15 cellular contexts compared by ENCODE assay signal in genomic region chr3:188832146-188832545, GRCh38.
"Had no signal": no experiment of that assay in that cellular context is flagged by ENCODE, and none has a peak within 500 bp of the region (broad histone marks: within the 10 kb centered on the region; RNA-seq: fewer than 3 reads in every experiment).

No MANE protein-coding gene starts in this region.

- ATAC-seq: mucosa of descending colon; naive thymus-derived CD8-positive, alpha-beta T cell; stimulated activated naive CD8-positive, alpha-beta T cell treated with anti-CD3 and anti-CD28 coated beads, Interleukin-15, amount 100 ng/mL, for 72 hours had no signal

- H3K27ac ChIP-seq: neutrophil, thyroid gland had no signal

- H3K27me3 ChIP-seq: neutrophil, thyroid gland, uterus had no signal

- H3K36me3 ChIP-seq: neutrophil, thyroid gland, uterus had no signal

- H3K9me3 ChIP-seq: mucosa of descending colon, neutrophil, thyroid gland, uterus had no signal

- H3K4me3 ChIP-seq: lung, mucosa of descending colon, thyroid gland, uterus had no signal

- DNase-seq: activated CD4-positive, alpha-beta T cell treated with anti-CD3 and anti-CD28 coated beads, Interleukin-2, amount 50 U/mL, for 4 hours; activated CD4-positive, CD25-positive, alpha-beta regulatory T cell treated with anti-CD3 and anti-CD28 coated beads, Interleukin-2, amount 50 U/mL, for 72 hours; activated effector memory CD4-positive, alpha-beta T cell treated with anti-CD3 and anti-CD28 coated beads, Interleukin-2, amount 50 U/mL, for 16 hours; activated T-cell treated with anti-CD3 and anti-CD28 coated beads, Interleukin-2, amount 50 U/mL, for 1 hour; hippocampal formation; kidney glomerular epithelial cell; mucosa of descending colon; naive thymus-derived CD8-positive, alpha-beta T cell; stimulated activated CD4-positive, alpha-beta T cell treated with anti-CD3 and anti-CD28 coated beads, Interleukin-4, amount 100 ng/mL, for 24 hours; stimulated activated naive CD8-positive, alpha-beta T cell treated with anti-CD3 and anti-CD28 coated beads, Interleukin-15, amount 100 ng/mL, for 72 hours; SW 1271; thyroid gland; uterus had no signal
